Comparison of ENCODE assay signal across 15 cellular contexts in the genomic region with DNA sequence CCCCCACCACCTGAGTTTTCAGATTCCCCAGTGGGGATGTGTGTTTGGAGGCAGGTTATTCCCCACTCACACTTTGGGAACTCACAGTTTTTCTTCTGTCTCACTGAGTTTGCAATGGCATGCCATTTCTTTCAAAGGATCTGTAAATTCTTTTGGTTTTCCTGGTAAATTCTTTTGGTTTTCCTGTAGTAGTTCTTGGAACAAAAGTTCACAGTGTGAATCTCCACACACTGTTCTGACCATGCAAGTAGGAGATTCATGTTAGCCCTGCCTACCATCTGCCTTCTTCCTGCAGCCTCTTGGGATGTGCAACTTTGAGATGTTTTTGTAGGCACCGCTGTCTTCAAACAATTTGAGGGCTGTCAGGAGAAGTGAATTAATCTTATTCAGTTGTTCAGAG.
A peak's percentile ranks its signal among the peaks of the same experiment; 100 is the strongest.
DNase-seq lines count a peak whose midpoint lies in the region; ATAC-seq and TF ChIP-seq lines count a peak whose summit lies in the region.
"Had no signal": no experiment of that assay in that cellular context is flagged by ENCODE, and none has a peak within 500 bp of the region (broad histone marks: within the 10 kb centered on the region; RNA-seq: fewer than 3 reads in every experiment).

No MANE protein-coding gene starts in this region.

- H3K4me3 ChIP-seq in astrocyte of the cerebellum (ENCODE audit: low read depth, low read length), result no peak overlapping the region
- H3K4me3 ChIP-seq: K562 had no signal

- ATAC-seq in HG03378 (IDR thresholded peaks at IDR 0.05; ENCODE audit: unreplicated experiment), result no peak
- ATAC-seq: HCT116, K562, Right ventricle myocardium inferior, SK-N-SH treated with all-trans-retinoic acid at 6 μM for 48 hours had no signal

- in situ Hi-C loops in astrocyte of the cerebellum (cut with HindIII; ENCODE audit: low sequenced_read_pairs), result no loop called here

- TF ChIP-seq CTCF in astrocyte of the cerebellum (IDR thresholded peaks at IDR 0.05; ENCODE audit: low read depth, low read length, missing control alignments), result no peak

- peak; percentile 32 for DNase-seq in HCEC 1CT
- DNase-seq in astrocyte of the cerebellum (ENCODE audit: low read depth), result peak; percentile 65
- peak; percentile 68 for DNase-seq in glomerular visceral epithelial cell (ENCODE audit: extremely low spot score)
- DNase-seq in NCI-H187 treated with DMSO at 0.1 percent for 48 hours (lab: John Stamatoyannopoulos, UW), result no peak
- DNase-seq in NCI-H446 treated with DMSO at 0.1 percent for 48 hours (lab: John Stamatoyannopoulos, UW), result no peak
- no peak for DNase-seq in NCI-H1436 treated with DMSO at 0.1 percent for 48 hours (lab: John Stamatoyannopoulos, UW)
- DNase-seq: Caco-2, NCI-H1092, NCI-H1694, NCI-H774 had no signal

Comparison
In these comparisons a context has a peak if more than half of its experiments do, and no peak if none do; other contexts are left out.
1. DNase-seq: peak in HCEC 1CT (single experiment), astrocyte of the cerebellum (single experiment) and glomerular visceral epithelial cell (single experiment); none in NCI-H187 treated with DMSO at 0.1 percent for 48 hours (single experiment), NCI-H446 treated with DMSO at 0.1 percent for 48 hours (single experiment) and NCI-H1436 treated with DMSO at 0.1 percent for 48 hours (single experiment).